Comparison of ENCODE assay signal across 8 cellular contexts in the genomic region with DNA sequence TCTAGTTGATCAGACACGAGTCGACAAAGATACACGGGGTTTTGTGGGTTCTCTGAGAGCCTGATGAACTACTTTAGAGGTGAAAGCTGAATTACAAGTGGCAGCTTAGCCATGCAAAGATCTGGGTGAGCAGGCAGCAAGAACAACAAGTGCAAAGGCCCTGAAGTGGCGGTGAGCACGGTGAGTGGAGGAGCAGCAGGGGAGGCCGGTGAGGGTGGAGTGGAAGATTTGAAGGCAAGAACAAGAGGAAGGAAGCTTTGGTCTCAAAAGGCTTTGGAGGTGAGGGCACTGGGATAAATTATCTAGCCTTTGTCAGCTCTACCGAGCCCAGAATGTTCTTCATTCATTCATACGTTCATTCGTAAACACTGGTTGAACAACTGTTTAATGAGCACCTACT. TPM values are rescaled to one million over a fixed set of nuclear protein-coding genes. Genes with fewer than 3 reads are reported as not detected.
DNase-seq lines count a peak whose midpoint lies in the region; ATAC-seq and TF ChIP-seq lines count a peak whose summit lies in the region.

No MANE protein-coding gene starts in this region.

- TF ChIP-seq CTCF in CD4-positive, alpha-beta T cell (IDR thresholded peaks at IDR 0.05) = no peak
- TF ChIP-seq CTCF in MM.1S (IDR thresholded peaks at IDR 0.05; ENCODE audit: low read length) = no peak
- no peak for TF ChIP-seq CTCF in nephron progenitor cell (IDR thresholded peaks at IDR 0.05)

- H3K4me2 ChIP-seq in MM.1S (ENCODE audit: low read depth, low read length) = peak overlapping the region; percentile 51

- peak overlapping the region; percentile 92 for H3K27ac ChIP-seq in CD4-positive, alpha-beta T cell (ENCODE audit: low read depth, low read length)
- H3K27ac ChIP-seq in MM.1S (ENCODE audit: low read length) = no peak overlapping the region

- H3K36me3 Mint-ChIP-seq in CD4-positive, alpha-beta T cell (ENCODE audit: low read depth) = peaks cover 62% of the 10 kb centered on the region
- H3K36me3 Mint-ChIP-seq in dendritic cell treated with granulocyte-macrophage colony-stimulating factor and Interleukin-4, amounts not matched to agents 40 ng/mL and 50 ng/mL, for 4 days (ENCODE audit: low read depth) = peaks cover 81% of the 10 kb centered on the region
- peaks cover 49% of the 10 kb centered on the region for H3K36me3 Mint-ChIP-seq in nephron progenitor cell (ENCODE audit: low read depth)

- H3K27me3 ChIP-seq in CD4-positive, alpha-beta T cell (ENCODE audit: control insufficient read depth, insufficient read depth, low read length) = no peaks in the 10 kb centered on the region
- H3K27me3 ChIP-seq in MM.1S (replicated peaks; ENCODE audit: insufficient read depth, low read length) = no peaks in the 10 kb centered on the region

- H3K27ac Mint-ChIP-seq in CD4-positive, alpha-beta T cell = peak overlapping the region; percentile 84
- H3K27ac Mint-ChIP-seq in dendritic cell treated with granulocyte-macrophage colony-stimulating factor and Interleukin-4, amounts not matched to agents 40 ng/mL and 50 ng/mL, for 4 days = peak overlapping the region; percentile 91
- H3K27ac Mint-ChIP-seq in nephron progenitor cell = peak overlapping the region; percentile 98

- H3K9ac ChIP-seq in MM.1S (ENCODE audit: low read length) = peak overlapping the region; percentile 74; the same call in 1 of the 2 replicates

- no peaks in the 10 kb centered on the region for H3K9me2 ChIP-seq in MM.1S (replicated peaks; ENCODE audit: insufficient read depth, low read length)

- POLR2A ChIA-PET in CD4-positive, alpha-beta T cell (lab: Charles Lee) = interaction anchor here (0.7 to 2.7 kb wide), 12 partner anchors 11 to 145 kb away, joined by 3 to 50 read pairs (median 5); partner anchors contain the start of genes U2AF2, ZNF579, ZNF581 and ZNF784

- peaks cover 16% of the 10 kb centered on the region for H3F3A ChIP-seq in MM.1S (ENCODE audit: insufficient read depth, low read length)

- H3K79me2 ChIP-seq in MM.1S (ENCODE audit: low read length) = peaks cover 43% of the 10 kb centered on the region

- no peaks in the 10 kb centered on the region for H3K9me3 ChIP-seq in CD4-positive, alpha-beta T cell (ENCODE audit: control insufficient read depth, low read length)
- H3K9me3 ChIP-seq in MM.1S (replicated peaks; ENCODE audit: insufficient read depth, low read length) = no peaks in the 10 kb centered on the region

- H4K20me1 ChIP-seq in MM.1S (ENCODE audit: insufficient read depth, low read length) = no peaks in the 10 kb centered on the region

- H3K4me1 Mint-ChIP-seq in CD4-positive, alpha-beta T cell (ENCODE audit: low read depth) = peaks cover 55% of the 10 kb centered on the region
- H3K4me1 Mint-ChIP-seq in dendritic cell treated with granulocyte-macrophage colony-stimulating factor and Interleukin-4, amounts not matched to agents 40 ng/mL and 50 ng/mL, for 4 days (ENCODE audit: low read depth) = peaks cover 86% of the 10 kb centered on the region
- H3K4me1 Mint-ChIP-seq in nephron progenitor cell = peaks cover 47% of the 10 kb centered on the region

- ATAC-seq in CD4-positive, alpha-beta T cell (ENCODE audit: poor library complexity) = no peak
- ATAC-seq in GM21786 (IDR thresholded peaks at IDR 0.05; ENCODE audit: unreplicated experiment) (no peak), GM21367 (IDR thresholded peaks at IDR 0.05; ENCODE audit: unreplicated experiment) (no peak), HG02840 (IDR thresholded peaks at IDR 0.05; ENCODE audit: low FRiP score, unreplicated experiment) (no peak)

- peak overlapping the region; percentile 67 for H3K4me3 ChIP-seq in MM.1S (ENCODE audit: low read length)

- 0 out of 2 replicates have a peak overlapping the region, but pooled peaks have one; percentile 1 for H2AFZ ChIP-seq in MM.1S (ENCODE audit: low read length)

- peaks cover 11% of the 10 kb centered on the region for H3K4me1 ChIP-seq in MM.1S (ENCODE audit: low read length)

- H3K27me3 Mint-ChIP-seq in CD4-positive, alpha-beta T cell = no peaks in the 10 kb centered on the region
- no peaks in the 10 kb centered on the region for H3K27me3 Mint-ChIP-seq in dendritic cell treated with granulocyte-macrophage colony-stimulating factor and Interleukin-4, amounts not matched to agents 40 ng/mL and 50 ng/mL, for 4 days
- H3K27me3 Mint-ChIP-seq in nephron progenitor cell (ENCODE audit: low read depth, poor library complexity) = no peaks in the 10 kb centered on the region

- no peaks in the 10 kb centered on the region for H3K36me3 ChIP-seq in MM.1S (replicated peaks; ENCODE audit: insufficient read depth, low read length)

- intact Hi-C loops in CD4-positive, alpha-beta T cell (cut with DNase I, micrococcal nuclease) = loop anchor here (1.0 to 10.0 kb wide), 6 partner anchors 20 to 488 kb away; partner anchors contain the start of genes PPP6R1 (in 1 of the 2) and UBE2S (in 1 of the 2)
- intact Hi-C loops in dendritic cell treated with granulocyte-macrophage colony-stimulating factor and Interleukin-4, amounts not matched to agents 40 ng/mL and 50 ng/mL, for 4 days (cut with micrococcal nuclease) = no loop called here

- H3K4me3 Mint-ChIP-seq in CD4-positive, alpha-beta T cell = peak overlapping the region; percentile 52
- peak overlapping the region; percentile 94 for H3K4me3 Mint-ChIP-seq in dendritic cell treated with granulocyte-macrophage colony-stimulating factor and Interleukin-4, amounts not matched to agents 40 ng/mL and 50 ng/mL, for 4 days
- H3K4me3 Mint-ChIP-seq in nephron progenitor cell = peak overlapping the region; percentile 95

- CTCF ChIA-PET in CD4-positive, alpha-beta T cell (lab: Charles Lee) = interaction anchor here (0.6 to 4.2 kb wide), 18 partner anchors 9 to 466 kb away, joined by 3 to 60 read pairs (median 4); partner anchors contain the start of genes CCDC106, ISOC2, ZNF579 and ZNF628

- no peaks in the 10 kb centered on the region for H3K9me3 Mint-ChIP-seq in CD4-positive, alpha-beta T cell
- no peaks in the 10 kb centered on the region for H3K9me3 Mint-ChIP-seq in dendritic cell treated with granulocyte-macrophage colony-stimulating factor and Interleukin-4, amounts not matched to agents 40 ng/mL and 50 ng/mL, for 4 days
- peaks cover 6% of the 10 kb centered on the region for H3K9me3 Mint-ChIP-seq in nephron progenitor cell

- no peak for DNase-seq in CD4-positive, alpha-beta T cell
- DNase-seq in MM.1S = no peak
- no peak for DNase-seq in nephron progenitor cell
- DNase-seq in HUDEP-2 (lab: John Stamatoyannopoulos, UW; ENCODE audit: unreplicated experiment in 76 of 76) = no peak

RNA-seq across cellular contexts. Expression of gene ZNF865, which starts 1.4 kb away (rescaled TPM):
- total RNA-seq in CD4-positive, alpha-beta T cell = 10 to 100 TPM; 12.0 to 12.9 TPM

RNA-seq across cellular contexts. Expression of gene ZNF524, which starts 6.7 kb away (rescaled TPM):
- 10 to 100 TPM in 1 of 2 experiments, 1 to 10 TPM in 1; 9.6 to 10.3 TPM for total RNA-seq in CD4-positive, alpha-beta T cell

RNA-seq across cellular contexts. Expression of gene FIZ1, which starts 7.5 kb away (rescaled TPM):
- 1 to 10 TPM; 5.5 to 7.3 TPM for total RNA-seq in CD4-positive, alpha-beta T cell

RNA-seq across cellular contexts. Expression of gene ZNF784, which starts 17.5 kb away (rescaled TPM):
- total RNA-seq in CD4-positive, alpha-beta T cell = 10 to 100 TPM; 11.2 to 11.8 TPM

RNA-seq across cellular contexts. Expression of gene ZNF579, which starts 26.2 kb away (rescaled TPM):
- total RNA-seq in CD4-positive, alpha-beta T cell = 1 to 10 TPM; 6.7 to 7.1 TPM
